ENCODE assay signal across 1 cellular context in genomic region chr9:37784640-37785483, GRCh38.
A peak's percentile ranks its signal among the peaks of the same experiment; 100 is the strongest.
TF ChIP-seq lines count a peak whose summit lies in the region.

Gene EXOSC3 (minus strand): TSS chr9:37785064. CDS start chr9:37785044, 20 bp downstream.

TF ChIP-seq in HepG2, 621 proteins besides CTCF, POLR2A, EP300 and RAD21 (continued from another document and continues in another):
- no peak for TF ChIP-seq ZBTB46 (CRISPR knock-in tag; IDR thresholded peaks at IDR 0.05; ENCODE audit: borderline replicate concordance)
- TF ChIP-seq ZNF749 (CRISPR knock-in tag; IDR thresholded peaks at IDR 0.05; ENCODE audit: borderline replicate concordance) = peak; percentile 87
- TF ChIP-seq HMGA1 (CRISPR knock-in tag; conservative IDR thresholded peaks at IDR 0.05) = no peak
- peak; percentile 78 for TF ChIP-seq ZGPAT (CRISPR knock-in tag; IDR thresholded peaks at IDR 0.05)
- TF ChIP-seq KMT2B (CRISPR knock-in tag; IDR thresholded peaks at IDR 0.05) = peak; percentile 93
- peak; percentile 48 for TF ChIP-seq TEAD3 (CRISPR knock-in tag; optimal IDR thresholded peaks at IDR 0.05; ENCODE audit: borderline replicate concordance)
- TF ChIP-seq ZNF770 (CRISPR knock-in tag; IDR thresholded peaks at IDR 0.05) = no peak
- no peak for TF ChIP-seq ZKSCAN1 (IDR thresholded peaks at IDR 0.05; ENCODE audit: low read length)
- TF ChIP-seq U2AF2 (IDR thresholded peaks at IDR 0.05; ENCODE audit: low read depth, low read length) = no peak
- TF ChIP-seq ZNF839 (CRISPR knock-in tag; IDR thresholded peaks at IDR 0.05; ENCODE audit: borderline replicate concordance) = peak; percentile 85; the same call in 1 of the 2 replicates
- no peak; the same call in 1 of the 2 replicates for TF ChIP-seq RXRB (CRISPR knock-in tag; IDR thresholded peaks at IDR 0.05; ENCODE audit: borderline replicate concordance)
- peak; percentile 17; the same call in 1 of the 2 replicates for TF ChIP-seq HNF4A (CRISPR knock-in tag; IDR thresholded peaks at IDR 0.05)
- TF ChIP-seq FUBP1 (CRISPR knock-in tag; IDR thresholded peaks at IDR 0.05; ENCODE audit: borderline replicate concordance) = peak; percentile 95; the same call in 1 of the 2 replicates
- no peak for TF ChIP-seq KLF13 (CRISPR knock-in tag; IDR thresholded peaks at IDR 0.05)
- TF ChIP-seq PRMT3 (CRISPR knock-in tag; IDR thresholded peaks at IDR 0.05; ENCODE audit: borderline replicate concordance, low read depth) = no peak; the same call in 1 of the 2 replicates
- TF ChIP-seq RNF2 (conservative IDR thresholded peaks at IDR 0.05; ENCODE audit: low read depth) = no peak; the same call in 1 of the 2 replicates
- peak; percentile 79; the same call in 1 of the 2 replicates for TF ChIP-seq MYNN (CRISPR knock-in tag; IDR thresholded peaks at IDR 0.05; ENCODE audit: low read depth)
- no peak for TF ChIP-seq ZNF766 (CRISPR knock-in tag; IDR thresholded peaks at IDR 0.05; ENCODE audit: borderline replicate concordance)
- peak; percentile 44; the same call in 1 of the 2 replicates for TF ChIP-seq MIXL1 (CRISPR knock-in tag; IDR thresholded peaks at IDR 0.05)
- TF ChIP-seq ZFP62 (CRISPR knock-in tag; IDR thresholded peaks at IDR 0.05) = no peak
- peak; percentile 83 for TF ChIP-seq ELF4 (CRISPR knock-in tag; IDR thresholded peaks at IDR 0.05; ENCODE audit: borderline replicate concordance)
- no peak for TF ChIP-seq TRIM22 (IDR thresholded peaks at IDR 0.05)
- TF ChIP-seq CENPX (CRISPR knock-in tag; IDR thresholded peaks at IDR 0.05) = no peak
- TF ChIP-seq RARG (CRISPR knock-in tag; IDR thresholded peaks at IDR 0.05; ENCODE audit: low read depth) = 0 out of 2 replicates have a peak, but pooled peaks have one; percentile 79
- TF ChIP-seq ZBTB40 (IDR thresholded peaks at IDR 0.05) = peak; percentile 89
- TF ChIP-seq ZBTB40 (CRISPR knock-in tag; IDR thresholded peaks at IDR 0.05) = peak; percentile 81
- no peak for TF ChIP-seq AKAP8 (CRISPR knock-in tag; IDR thresholded peaks at IDR 0.05)
- no peak for TF ChIP-seq NFE2L1 (CRISPR knock-in tag; IDR thresholded peaks at IDR 0.05; ENCODE audit: borderline replicate concordance)
- TF ChIP-seq ATF5 (CRISPR knock-in tag; IDR thresholded peaks at IDR 0.05; ENCODE audit: low read depth) = 0 out of 2 replicates have a peak, but pooled peaks have one; percentile 79
- TF ChIP-seq ZNF619 (CRISPR knock-in tag; IDR thresholded peaks at IDR 0.05) = 0 out of 2 replicates have a peak, but pooled peaks have one; percentile 57
